ENCODE assay signal across 8 cellular contexts in the genomic region with DNA sequence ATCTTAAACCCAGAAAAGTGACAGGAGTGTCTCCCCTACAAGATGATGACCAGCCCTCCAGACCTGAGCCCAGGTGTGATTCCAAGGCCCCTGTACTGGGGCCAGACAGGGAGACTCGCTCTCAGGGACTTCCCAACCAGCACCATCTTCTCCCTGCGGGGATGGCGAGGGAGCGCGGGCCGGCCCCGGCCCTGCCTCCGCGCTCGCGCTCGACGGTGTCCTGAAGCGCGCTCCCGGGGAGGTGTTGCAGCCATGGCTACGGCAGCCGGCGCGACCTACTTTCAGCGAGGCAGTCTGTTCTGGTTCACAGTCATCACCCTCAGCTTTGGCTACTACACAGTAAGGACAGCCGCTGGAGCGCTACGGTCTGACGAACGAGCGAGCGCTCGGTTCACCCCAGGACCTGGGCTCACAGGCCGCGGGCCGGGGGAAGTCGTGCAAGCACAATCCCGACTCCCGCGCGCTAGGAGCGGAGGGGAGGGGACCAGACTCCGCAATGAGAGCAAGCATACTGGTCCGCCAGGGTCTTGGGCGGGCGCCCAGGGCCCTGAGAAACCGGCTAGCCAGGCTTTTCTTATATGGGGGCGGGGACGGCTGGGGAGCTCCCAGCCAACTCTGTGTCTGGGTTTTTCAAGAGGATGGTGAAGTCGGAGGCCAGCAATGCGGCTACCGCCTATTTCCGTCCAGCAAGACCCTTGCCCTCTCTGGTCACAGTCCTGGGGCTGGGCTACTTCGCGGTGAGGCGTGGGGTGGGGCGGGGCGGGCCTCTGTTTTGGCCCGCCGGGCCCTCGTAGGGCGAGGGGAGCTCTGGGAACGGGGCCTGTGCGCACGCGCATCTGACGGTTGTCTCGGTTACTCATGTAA. TPM values are rescaled to one million over a fixed set of nuclear protein-coding genes. Genes with fewer than 3 reads are reported as not detected.
A peak's percentile ranks its signal among the peaks of the same experiment; 100 is the strongest.
DNase-seq lines count a peak whose midpoint lies in the region; ATAC-seq and TF ChIP-seq lines count a peak whose summit lies in the region.

A gene with protein sequence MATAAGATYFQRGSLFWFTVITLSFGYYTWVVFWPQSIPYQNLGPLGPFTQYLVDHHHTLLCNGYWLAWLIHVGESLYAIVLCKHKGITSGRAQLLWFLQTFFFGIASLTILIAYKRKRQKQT (plus strand): TSS at position 218 of the 864 bp plus-strand sequence. CDS start 35 bp downstream, at position 253.

- peak; percentile 73 to 92 (median 89) for DNase-seq in CD8-positive, alpha-beta T cell
- DNase-seq in HK-2 (ENCODE audit: unreplicated experiment) = peak; percentile 92
- DNase-seq in NOMO-1 (lab: John Stamatoyannopoulos, UW; ENCODE audit: unreplicated experiment in 2 of 2) = peak; percentile 89 to 93
- peak; percentile 61 to 74 (median 64) for DNase-seq in effector memory CD4-positive, alpha-beta T cell
- DNase-seq in memory B cell (ENCODE audit: low spot score in 2 of 2) = peak; percentile 74 to 84
- peak; percentile 82 for DNase-seq in stimulated activated CD8-positive, alpha-beta memory T cell treated with anti-CD3 and anti-CD28 coated beads, Interleukin-12 subunit alpha, Interleukin-12 subunit beta, amount 100 ng/mL, for 1 hour (ENCODE audit: low read depth)

- H3K9me3 Mint-ChIP-seq in CD8-positive, alpha-beta T cell = no peaks in the 10 kb centered on the region
- H3K9me3 Mint-ChIP-seq in memory B cell = no peaks in the 10 kb centered on the region

- peaks cover 6% of the 10 kb centered on the region for H3K4me1 ChIP-seq in CD8-positive, alpha-beta T cell (ENCODE audit: insufficient read depth, low read length)
- peaks cover 9% of the 10 kb centered on the region for H3K4me1 ChIP-seq in effector memory CD4-positive, alpha-beta T cell (ENCODE audit: control insufficient read depth, insufficient read depth, low read length, poor library complexity, severe bottlenecking)

- POLR2A ChIA-PET in CD8-positive, alpha-beta T cell (lab: Charles Lee) = interaction anchor here (0.6 to 2.0 kb wide), 8 partner anchors 10 to 1776 kb away, joined by 3 to 10 read pairs (median 3); partner anchors contain the start of gene ANXA11
- POLR2A ChIA-PET in activated CD8-positive, alpha-beta memory T cell treated with anti-CD3 and anti-CD28 coated beads for 36 hours (lab: Charles Lee) = interaction anchor here (0.6 to 0.7 kb wide), 2 partner anchors 125 to 139 kb away, joined by 3 to 8 read pairs; no protein-coding TSS in a partner anchor

- peaks cover 21% of the 10 kb centered on the region for H3K4me1 Mint-ChIP-seq in CD8-positive, alpha-beta T cell (ENCODE audit: low read depth)
- peaks cover 11% of the 10 kb centered on the region for H3K4me1 Mint-ChIP-seq in memory B cell

- CTCF ChIA-PET in CD8-positive, alpha-beta T cell (lab: Charles Lee) = interaction anchor here (0.8 to 2.0 kb wide), 3 partner anchors 9 to 109 kb away, joined by 3 to 6 read pairs (median 4); no protein-coding TSS in a partner anchor
- CTCF ChIA-PET in activated CD8-positive, alpha-beta memory T cell treated with anti-CD3 and anti-CD28 coated beads for 36 hours (lab: Charles Lee) = interaction anchor here (1.1 to 1.6 kb wide), 2 partner anchors 20 to 300 kb away, joined by 3 to 4 read pairs; no protein-coding TSS in a partner anchor

- H3K36me3 Mint-ChIP-seq in CD8-positive, alpha-beta T cell = peaks cover 23% of the 10 kb centered on the region
- peaks cover 3% of the 10 kb centered on the region for H3K36me3 Mint-ChIP-seq in memory B cell

- H3K4me3 Mint-ChIP-seq in CD8-positive, alpha-beta T cell = peak within 1 kb of the TSS; percentile 88
- peak within 1 kb of the TSS; percentile 98 for H3K4me3 Mint-ChIP-seq in memory B cell

- H3K9me3 ChIP-seq in CD8-positive, alpha-beta T cell (ENCODE audit: low read length) = no peaks in the 10 kb centered on the region
- no peaks in the 10 kb centered on the region for H3K9me3 ChIP-seq in effector memory CD4-positive, alpha-beta T cell (ENCODE audit: control insufficient read depth, low read length)

- peak within 1 kb of the TSS; percentile 85 for H3K27ac ChIP-seq in CD8-positive, alpha-beta T cell (ENCODE audit: low read depth, low read length)
- H3K27ac ChIP-seq in effector memory CD4-positive, alpha-beta T cell (ENCODE audit: insufficient read depth, low read length, poor library complexity, severe bottlenecking) = peak within 1 kb of the TSS; percentile 87

- peak; percentile 85 for ATAC-seq in CD8-positive, alpha-beta T cell
- peak; percentile 88 for ATAC-seq in GM19455 (IDR thresholded peaks at IDR 0.05; ENCODE audit: unreplicated experiment)
- peak; percentile 82 for ATAC-seq in memory B cell (ENCODE audit: low read depth)

- peak within 1 kb of the TSS; percentile 90 for H3K4me3 ChIP-seq in CD8-positive, alpha-beta T cell (ENCODE audit: low read depth, low read length)
- peak within 1 kb of the TSS; percentile 96 for H3K4me3 ChIP-seq in effector memory CD4-positive, alpha-beta T cell (ENCODE audit: insufficient read depth, low read depth, low read length, poor library complexity, severe bottlenecking)

- no peaks in the 10 kb centered on the region for H3K27me3 Mint-ChIP-seq in CD8-positive, alpha-beta T cell (ENCODE audit: low read depth)
- no peaks in the 10 kb centered on the region for H3K27me3 Mint-ChIP-seq in memory B cell

- no peaks in the 10 kb centered on the region for H3K36me3 ChIP-seq in CD8-positive, alpha-beta T cell (ENCODE audit: insufficient read depth, low read length)
- H3K36me3 ChIP-seq in effector memory CD4-positive, alpha-beta T cell (ENCODE audit: control insufficient read depth, insufficient read depth, low read length) = no peaks in the 10 kb centered on the region

- H3K27me3 ChIP-seq in CD8-positive, alpha-beta T cell (ENCODE audit: insufficient read depth, low read length) = no peaks in the 10 kb centered on the region
- no peaks in the 10 kb centered on the region for H3K27me3 ChIP-seq in effector memory CD4-positive, alpha-beta T cell (replicated peaks; ENCODE audit: control insufficient read depth, insufficient read depth, low read length, poor library complexity, severe bottlenecking)

- H3K27ac Mint-ChIP-seq in CD8-positive, alpha-beta T cell = peak within 1 kb of the TSS; percentile 91
- peak within 1 kb of the TSS; percentile 98 for H3K27ac Mint-ChIP-seq in memory B cell

- intact Hi-C loops in CD8-positive, alpha-beta T cell (cut with DNase I, micrococcal nuclease) = loop anchor here (1.0 to 10.0 kb wide), 7 partner anchors 64 to 1776 kb away; partner anchors contain the start of genes ANXA11 (in 2 of the 2), SH2D4B (in 1 of the 2) and ZCCHC24 (in 1 of the 2)

- no peak for TF ChIP-seq CTCF in CD8-positive, alpha-beta T cell (IDR thresholded peaks at IDR 0.05)

RNA-seq across cellular contexts. Expression of the gene that starts here (rescaled TPM):
- 1 to 10 TPM; 3.5 to 4.0 TPM for total RNA-seq in CD8-positive, alpha-beta T cell
- 10 to 100 TPM; 13.2 to 14.4 TPM for total RNA-seq in activated CD8-positive, alpha-beta memory T cell treated with anti-CD3 and anti-CD28 coated beads for 36 hours

Comparison
In these comparisons a context has a peak if more than half of its experiments do, and no peak if none do; other contexts are left out.
1. Peak in every context shown above with its lines: DNase-seq, ATAC-seq, H3K4me3 ChIP-seq and H3K27ac ChIP-seq.